25 cellular contexts compared by ENCODE assay signal in the genomic region with DNA sequence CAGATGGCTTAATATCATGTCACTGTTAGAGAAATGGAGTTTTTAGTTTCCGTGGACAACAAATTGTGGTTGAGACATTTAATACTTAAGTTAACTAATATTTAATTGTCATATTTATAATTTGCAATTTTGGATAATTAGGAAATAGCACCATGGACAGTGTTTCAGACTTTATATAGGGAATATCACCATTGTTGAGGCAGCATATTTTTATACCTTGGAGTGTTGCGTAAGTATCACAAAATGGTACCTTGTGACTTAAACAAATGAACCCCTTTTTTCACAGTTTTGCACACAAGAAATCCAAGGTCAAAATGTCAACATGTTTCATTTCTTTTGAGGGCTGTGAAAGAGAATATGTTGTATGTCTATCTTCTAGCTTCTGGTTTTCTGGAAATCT.
"Had no signal": no experiment of that assay in that cellular context is flagged by ENCODE, and none has a peak within 500 bp of the region (broad histone marks: within the 10 kb centered on the region; RNA-seq: fewer than 3 reads in every experiment).

No MANE protein-coding gene starts in this region.

- H3K27me3 ChIP-seq: MG63, SJSA1 had no signal

- H3K4me1 ChIP-seq: SJSA1 had no signal

- H3K36me3 ChIP-seq: MG63, SJSA1 had no signal

- DNase-seq: Karpas-422, KG1, MG63, NCI-H1092, NCI-H1105 treated with DMSO at 0.1 percent for 48 hours, NCI-H1417 treated with DMSO at 0.1 percent for 48 hours, NCI-H146, NCI-H1694 treated with DMSO at 0.1 percent for 48 hours, NCI-H1930, NCI-H2081, NCI-H2107, NCI-H226, NCI-H446, NCI-H510A, NCI-H524 treated with DMSO at 0.1 percent for 48 hours, NCI-H69, NCI-H774, Right ventricle myocardium superior, RPMI8226, SIG-M5, T-helper 1 cell, T-helper 17 cell had no signal

- FAIRE-seq: RCC 7860 had no signal

- H3K27ac ChIP-seq: SJSA1, SK-N-MC had no signal

- H3K9me3 ChIP-seq: MG63 had no signal

- ATAC-seq: T-helper 17 cell had no signal

- H3K4me3 ChIP-seq: MG63, SJSA1, SK-N-MC had no signal
